ENCODE assay signal across 16 cellular contexts in the genomic region with DNA sequence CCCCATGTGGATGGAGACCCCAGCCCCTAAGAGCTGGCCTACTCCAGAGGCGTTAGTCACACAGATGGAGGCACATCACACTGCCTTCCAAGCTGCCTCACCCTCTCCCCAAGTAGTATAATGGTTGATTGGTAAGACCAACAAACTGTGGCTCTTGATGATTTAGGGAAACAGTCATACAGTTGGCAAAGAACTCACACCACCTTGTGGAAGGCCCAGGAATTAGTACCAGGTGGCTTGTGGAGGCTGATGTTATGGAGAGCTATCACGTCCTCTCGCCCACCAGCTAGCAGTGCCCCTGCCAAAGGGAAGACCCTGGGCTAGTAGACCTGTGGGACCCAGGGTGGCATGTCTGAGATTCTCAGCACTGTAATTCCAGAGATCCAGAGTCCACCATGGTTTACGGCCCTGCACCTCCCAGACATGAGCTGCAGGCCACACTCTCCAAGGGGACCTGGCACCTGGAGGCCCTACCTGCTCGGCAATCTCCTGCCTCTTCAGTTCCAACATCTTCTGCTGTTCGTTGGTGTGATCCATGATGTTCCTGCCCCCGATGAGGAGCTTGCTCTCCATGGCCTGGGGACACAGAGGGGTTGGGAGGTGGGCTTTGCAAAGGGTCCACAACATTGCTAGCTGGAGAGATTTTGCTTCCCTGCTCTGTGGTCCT. TPM values are rescaled to one million over a fixed set of nuclear protein-coding genes. Genes with fewer than 3 reads are reported as not detected.
A peak's percentile ranks its signal among the peaks of the same experiment; 100 is the strongest.
DNase-seq lines count a peak whose midpoint lies in the region; TF ChIP-seq lines count a peak whose summit lies in the region.
"Had no signal": no experiment of that assay in that cellular context is flagged by ENCODE, and none has a peak within 500 bp of the region (broad histone marks: within the 10 kb centered on the region; RNA-seq: fewer than 3 reads in every experiment).

No MANE protein-coding gene starts in this region.

- H3K14ac ChIP-seq in H9 (ENCODE audit: insufficient read depth, low read length), result no peak overlapping the region

- no peaks in the 10 kb centered on the region for H3K9me3 ChIP-seq in H9 (ENCODE audit: control insufficient read depth, low read depth, low read length)
- no peaks in the 10 kb centered on the region for H3K9me3 ChIP-seq in transverse colon
- H3K9me3 ChIP-seq: suprapubic skin had no signal

- H4K5ac ChIP-seq in H9 (ENCODE audit: insufficient read length, low read depth, low read length), result no peak overlapping the region

- H3K4me1 Mint-ChIP-seq in H9, result peaks cover 5 to 8% of the 10 kb centered on the region in 2 experiments

- TF ChIP-seq POLR2A in transverse colon (IDR thresholded peaks at IDR 0.05), result no peak

- H2BK15ac ChIP-seq in H9 (ENCODE audit: low read depth, low read length), result no peak overlapping the region

- H2AK5ac ChIP-seq in H9 (ENCODE audit: insufficient read length, low read length), result no peak overlapping the region

- peaks cover 2 to 24% (median 18%) of the 10 kb centered on the region in 3 experiments; a peak in 5 of 7 replicates for H3K36me3 Mint-ChIP-seq in H9 (ENCODE audit: insufficient read depth in 1 of 3, low read depth in 3 of 3)

- H2BK12ac ChIP-seq in H9 (ENCODE audit: insufficient read length, low read depth, low read length), result no peak overlapping the region

- H4K20me1 ChIP-seq in H9 (ENCODE audit: control insufficient read depth, insufficient read depth, insufficient read length), result no peaks in the 10 kb centered on the region

- intact Hi-C loops in transverse colon (cut with DNase I; ENCODE audit: low total_unique reads), result no loop called here

- peak; percentile 24 for TF ChIP-seq CTCF in GM10266 (IDR thresholded peaks at IDR 0.05; ENCODE audit: control insufficient read depth, insufficient read depth, low read depth, missing control alignments)
- peak; percentile 41; the same call in 2 of the 3 replicates for TF ChIP-seq CTCF in H9 (conservative IDR thresholded peaks at IDR 0.05)
- TF ChIP-seq CTCF in fibroblast of the aortic adventitia (IDR thresholded peaks at IDR 0.05; ENCODE audit: insufficient read depth, low read length), result peak; percentile 2
- TF ChIP-seq CTCF in transverse colon (IDR thresholded peaks at IDR 0.05), result no peak

- peak overlapping the region in 1 of 3 experiments; percentile 44; a peak in 1 of 7 replicates for H3K27ac Mint-ChIP-seq in H9

- no peaks in the 10 kb centered on the region for H3K9me3 Mint-ChIP-seq in H9

- in situ Hi-C loops in transverse colon (cut with MboI; ENCODE audit: low pct_ligation_motif_present in 1 of 4, low pct_unique_long_range_greater_than_20kb in 1 of 4, low sequenced_read_pairs in 3 of 4), result loop anchor here in 3 of 4 donors (25.0 kb wide), 2 partner anchors 356 to 381 kb away; a partner anchor contains a TSS

- no peak overlapping the region for H3K18ac ChIP-seq in H9 (ENCODE audit: insufficient read length, low read depth, low read length)

- H3K4me3 ChIP-seq in fibroblast of the aortic adventitia (ENCODE audit: low read depth, low read length) (no peak overlapping the region), transverse colon (no peak overlapping the region)
- H3K4me3 ChIP-seq: hepatocyte, suprapubic skin had no signal

- H3K27ac ChIP-seq in H9 (ENCODE audit: insufficient read length, low read depth, low read length) (no peak overlapping the region), transverse colon (no peak overlapping the region)
- H3K27ac ChIP-seq: epithelial cell of prostate, hepatocyte, RWPE1, suprapubic skin had no signal

- TF ChIP-seq EP300 in transverse colon (IDR thresholded peaks at IDR 0.05; ENCODE audit: low read depth), result no peak

- H2BK5ac ChIP-seq in H9 (ENCODE audit: insufficient read length, low read length), result no peak overlapping the region

- DNase-seq in GM10266 (ENCODE audit: extremely low spot score) (no peak), H9 (no peak), RPMI8226 (peak; percentile 41), fibroblast of the aortic adventitia (ENCODE audit: low read depth) (no peak), germinal center (ENCODE audit: low spot score) (no peak), transverse colon (no peak)
- DNase-seq in activated naive CD4-positive, alpha-beta T cell (lab: John Stamatoyannopoulos, UW), result no peak
- DNase-seq: activated gamma-delta T cell treated with Interleukin-2 at 50 U/mL for 16 hours, caudate nucleus, COR-L47, NCI-H446 treated with DMSO at 0.1 percent for 48 hours, T1000 had no signal

- no peak overlapping the region for H4K91ac ChIP-seq in H9 (ENCODE audit: insufficient read length, low read depth, low read length)

- no peak overlapping the region for H4K8ac ChIP-seq in H9 (replicated peaks; ENCODE audit: insufficient read length, low read depth, low read length)

- no peak overlapping the region for H3K4ac ChIP-seq in H9 (ENCODE audit: low read depth, low read length)

- no peak overlapping the region for H2BK120ac ChIP-seq in H9 (ENCODE audit: low read depth, low read length, poor library complexity, severe bottlenecking)

- no peak overlapping the region for H2AFZ ChIP-seq in H9 (ENCODE audit: low read length)
- H2AFZ ChIP-seq: hepatocyte had no signal

- no peak overlapping the region for H3K4me2 ChIP-seq in H9 (ENCODE audit: insufficient read depth, insufficient read length, low read length)
- H3K4me2 ChIP-seq: hepatocyte had no signal

- H3K27me3 Mint-ChIP-seq in H9 (ENCODE audit: low read depth), result no peaks in the 10 kb centered on the region

- H3K4me3 Mint-ChIP-seq in H9, result no peak overlapping the region

- H3K27me3 ChIP-seq in H9 (ENCODE audit: insufficient read depth, low read length) (no peaks in the 10 kb centered on the region), transverse colon (no peaks in the 10 kb centered on the region)
- H3K27me3 ChIP-seq: hepatocyte, suprapubic skin had no signal

- no CpG with 5 or more reads among the region's 7 CpGs for WGBS in H9 (ENCODE audit: extremely low coverage, insufficient read length, low lambda C conversion rate)
- 93% methylated on average over 7 of the region's 7 CpGs; no CpG with 5 or more reads in 1 of the 2 donors for WGBS in transverse colon (ENCODE audit: low coverage in 1 of 2), 2 donors

- no peaks in the 10 kb centered on the region for H3K36me3 ChIP-seq in transverse colon
- H3K36me3 ChIP-seq: suprapubic skin had no signal

- H2BK20ac ChIP-seq in H9 (ENCODE audit: low read depth, low read length, poor library complexity, severe bottlenecking), result no peak overlapping the region

- H3K23me2 ChIP-seq in H9 (ENCODE audit: insufficient read length, low read depth, low read length, poor library complexity, severe bottlenecking), result no peaks in the 10 kb centered on the region

- H3K4me1 ChIP-seq in H9 (ENCODE audit: insufficient read depth, low read length) (no peaks in the 10 kb centered on the region), transverse colon (peaks cover 0 to 3% (median 0%) of the 10 kb centered on the region in 4 donors)
- H3K4me1 ChIP-seq: suprapubic skin had no signal

- no peak overlapping the region for H3K23ac ChIP-seq in H9 (ENCODE audit: insufficient read length, low read depth, low read length)

- H3T11ph ChIP-seq in H9 (ENCODE audit: low read length), result no peak overlapping the region

- no peaks in the 10 kb centered on the region for H3K79me2 ChIP-seq in H9 (ENCODE audit: insufficient read depth, low read length)
- H3K79me2 ChIP-seq: hepatocyte had no signal

- no peaks in the 10 kb centered on the region for H3K79me1 ChIP-seq in H9 (ENCODE audit: insufficient read depth, low read depth, low read length, poor library complexity, severe bottlenecking)

- no peak overlapping the region for H3K56ac ChIP-seq in H9 (ENCODE audit: insufficient read length, low read depth, low read length)

- no peak overlapping the region for H3K9ac ChIP-seq in H9 (ENCODE audit: extremely low read depth, insufficient read length, low read length)

RNA-seq across cellular contexts. Expression of a gene that starts 26.3 kb away (rescaled TPM):
- total RNA-seq in H9 (2021) (35.2 and 41.4 TPM in 2 replicates), fibroblast of the aortic adventitia (ENCODE audit: low replicate concordance) (10.8 and 11.8 TPM in 2 replicates), transverse colon (1 to 10 TPM in 3 of 4 donors, under 1 TPM in 1; 0.37 to 3.2 (median 2.0) TPM)

Comparison
In these comparisons a context has a peak if more than half of its experiments do, and no peak if none do; other contexts are left out.
1. CTCF ChIP-seq: peak in GM10266 (single experiment), H9 (single experiment) and fibroblast of the aortic adventitia (single experiment); none in transverse colon (0 of 5).